ENCODE assay signal across 8 cellular contexts in the genomic region with DNA sequence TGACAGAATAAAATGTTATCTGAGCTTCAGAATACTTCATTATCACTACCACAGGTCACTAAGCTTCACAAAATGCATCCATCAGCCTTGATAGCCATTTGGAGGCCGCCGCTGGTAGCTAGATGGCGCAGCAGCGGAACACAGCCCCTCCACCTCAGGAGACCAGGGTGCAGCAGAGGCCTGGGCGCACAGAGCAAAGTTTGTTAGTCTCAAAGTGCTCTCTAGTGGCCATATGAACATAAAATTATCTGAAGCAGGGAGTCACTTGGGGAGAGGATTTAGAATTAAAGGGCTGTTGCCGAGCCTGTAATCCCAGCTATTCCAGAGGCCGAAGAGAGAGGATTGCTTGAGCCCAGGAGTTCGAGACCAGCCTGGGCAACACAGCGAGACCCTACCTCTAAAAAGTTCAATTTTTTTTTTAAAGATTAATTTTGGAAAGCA. TPM values are rescaled to one million over a fixed set of nuclear protein-coding genes. Genes with fewer than 3 reads are reported as not detected.
DNase-seq lines count a peak whose midpoint lies in the region; ATAC-seq and TF ChIP-seq lines count a peak whose summit lies in the region.

No MANE protein-coding gene starts in this region.

- H3K27ac ChIP-seq in DND-41 (ENCODE audit: low read length) (no peak overlapping the region), OCI-LY7 (ENCODE audit: low read depth, low read length, poor library complexity, severe bottlenecking) (no peak overlapping the region), psoas muscle (no peak overlapping the region)

- H3K27me3 ChIP-seq in DND-41 (ENCODE audit: insufficient read depth, low read length, poor library complexity) (no peaks in the 10 kb centered on the region), psoas muscle (ENCODE audit: insufficient read depth in 3 of 3, low read length in 2 of 3) (no peaks in the 10 kb centered on the region)

- no TSS peak for BruUV-seq in OCI-LY7 (replicated peaks; lab: Mats Ljungman, UMichigan)

- ATAC-seq in DND-41 (ENCODE audit: insufficient read depth, low read depth) = peak; percentile 75
- peak; percentile 100 for ATAC-seq in GM21390 (IDR thresholded peaks at IDR 0.05; ENCODE audit: unreplicated experiment)
- peak; percentile 94 for ATAC-seq in HG03575 (IDR thresholded peaks at IDR 0.05; ENCODE audit: extremely low read depth, insufficient number of reproducible peaks, low FRiP score, unreplicated experiment)
- peak in 1 of 4 donors; percentile 42 for ATAC-seq in psoas muscle

- POLR2A ChIA-PET in OCI-LY7 (lab: Charles Lee) = interaction anchor here (0.5 to 1.1 kb wide), 3 partner anchors 12 to 867 kb away, joined by 3 to 5 read pairs (median 3); no protein-coding TSS in a partner anchor

- WGBS in psoas muscle, 3 donors = 65 to 77% (median 73%) methylated on average over 9 of the region's 9 CpGs

- H4K20me1 ChIP-seq in DND-41 (ENCODE audit: insufficient read depth, low read length) (no peaks in the 10 kb centered on the region), OCI-LY7 (ENCODE audit: insufficient read depth, low read length) (no peaks in the 10 kb centered on the region)

- H3K4me2 ChIP-seq in DND-41 (ENCODE audit: insufficient read depth, low read length) = no peak overlapping the region
- no peak overlapping the region for H3K4me2 ChIP-seq in OCI-LY7 (ENCODE audit: low read length)

- CTCF ChIA-PET in OCI-LY7 (lab: Charles Lee; ENCODE audit: unreplicated experiment) = interaction anchor here (0.6 to 1.1 kb wide), 4 partner anchors 13 to 31 kb away, joined by 3 to 4 read pairs (median 4); no protein-coding TSS in a partner anchor

- H3K9ac ChIP-seq in DND-41 (ENCODE audit: low read depth, low read length) = no peak overlapping the region

- no peaks in the 10 kb centered on the region for H3K9me2 ChIP-seq in OCI-LY7 (ENCODE audit: insufficient read depth, low read length)

- no peaks in the 10 kb centered on the region for H3K4me1 ChIP-seq in DND-41 (ENCODE audit: insufficient read depth, low read length)
- no peaks in the 10 kb centered on the region for H3K4me1 ChIP-seq in OCI-LY7 (ENCODE audit: insufficient read depth, low read length, poor library complexity, severe bottlenecking)
- H3K4me1 ChIP-seq in psoas muscle = no peaks in the 10 kb centered on the region

- H3K36me3 ChIP-seq in DND-41 (ENCODE audit: insufficient read depth, low read length) (no peaks in the 10 kb centered on the region), OCI-LY7 (ENCODE audit: insufficient read depth, low read length) (no peaks in the 10 kb centered on the region), psoas muscle (ENCODE audit: insufficient read depth in 1 of 2, low read depth in 1 of 2) (no peaks in the 10 kb centered on the region)

- H2AFZ ChIP-seq in DND-41 (ENCODE audit: low read depth, low read length) (no peak overlapping the region), OCI-LY7 (ENCODE audit: low read length) (no peak overlapping the region)

- H3K79me2 ChIP-seq in DND-41 (ENCODE audit: insufficient read depth, low read length) = no peaks in the 10 kb centered on the region
- no peaks in the 10 kb centered on the region for H3K79me2 ChIP-seq in OCI-LY7 (ENCODE audit: insufficient read depth, low read depth, low read length)

- DNase-seq in DND-41 (peak; percentile 34), OCI-LY7 (ENCODE audit: low spot score) (peak; percentile 86), foreskin fibroblast (peak; percentile 44 to 64), psoas muscle (peak; percentile 34 to 68), GM19240 (ENCODE audit: insufficient read length, low spot score) (no peak)
- peak; percentile 55 to 65 for DNase-seq in activated T-cell treated with anti-CD3 and anti-CD28 coated beads, Interleukin-2, amount 50 U/mL, for 48 hours

- TF ChIP-seq CTCF in DND-41 (IDR thresholded peaks at IDR 0.05; ENCODE audit: borderline replicate concordance, extremely low read depth, low read length, poor library complexity, severe bottlenecking) (peak; percentile 46), OCI-LY7 (conservative IDR thresholded peaks at IDR 0.05; ENCODE audit: low read length) (peak; percentile 91), foreskin fibroblast (IDR thresholded peaks at IDR 0.05; ENCODE audit: low read depth, low read length) (peak; percentile 49), psoas muscle (IDR thresholded peaks at IDR 0.05) (peak; percentile 30)

- no peak overlapping the region for H3K4me3 ChIP-seq in DND-41 (ENCODE audit: low read depth in 1 of 2, low read length in 2 of 2)
- H3K4me3 ChIP-seq in OCI-LY7 (ENCODE audit: low read depth, low read length, poor library complexity, severe bottlenecking) = no peak overlapping the region
- H3K4me3 ChIP-seq in foreskin fibroblast (ENCODE audit: low read depth in 1 of 2, low read length in 2 of 2) = no peak overlapping the region
- H3K4me3 ChIP-seq in psoas muscle = no peak overlapping the region

- H3K9me3 ChIP-seq in DND-41 (ENCODE audit: insufficient read depth, low read length, severe bottlenecking) (no peaks in the 10 kb centered on the region), OCI-LY7 (ENCODE audit: low read length) (no peaks in the 10 kb centered on the region), psoas muscle (no peaks in the 10 kb centered on the region)

- intact Hi-C loops in OCI-LY7 (cut with micrococcal nuclease; ENCODE audit: unreplicated experiment) = loop anchor here (1.0 kb wide), 2 partner anchors 116 to 447 kb away; no protein-coding TSS in a partner anchor
- intact Hi-C loops in psoas muscle (cut with DNase I) = no loop called here

RNA-seq across cellular contexts. Expression of a gene that starts 8.1 kb away (rescaled TPM):
- 37.8 and 42.5 TPM in 2 replicates for total RNA-seq in OCI-LY7 (2014; rRNA removed; shearing (Covaris generic))
- total RNA-seq in OCI-LY7 (2022) = 79.4 and 81.9 TPM in 2 replicates
- 10 to 100 TPM; 35.3 to 54.0 (median 47.0) TPM for total RNA-seq in psoas muscle
- polyA plus RNA-seq in psoas muscle = 10 to 100 TPM; 30.5 to 63.4 (median 56.9) TPM

Comparison
In these comparisons a context has a peak if more than half of its experiments do, and no peak if none do; other contexts are left out.
1. CTCF ChIP-seq: peak in every context shown above with its lines; median percentile 91 in OCI-LY7; 49 in foreskin fibroblast; 46 in DND-41; 30 in psoas muscle.